In the genomic region with DNA sequence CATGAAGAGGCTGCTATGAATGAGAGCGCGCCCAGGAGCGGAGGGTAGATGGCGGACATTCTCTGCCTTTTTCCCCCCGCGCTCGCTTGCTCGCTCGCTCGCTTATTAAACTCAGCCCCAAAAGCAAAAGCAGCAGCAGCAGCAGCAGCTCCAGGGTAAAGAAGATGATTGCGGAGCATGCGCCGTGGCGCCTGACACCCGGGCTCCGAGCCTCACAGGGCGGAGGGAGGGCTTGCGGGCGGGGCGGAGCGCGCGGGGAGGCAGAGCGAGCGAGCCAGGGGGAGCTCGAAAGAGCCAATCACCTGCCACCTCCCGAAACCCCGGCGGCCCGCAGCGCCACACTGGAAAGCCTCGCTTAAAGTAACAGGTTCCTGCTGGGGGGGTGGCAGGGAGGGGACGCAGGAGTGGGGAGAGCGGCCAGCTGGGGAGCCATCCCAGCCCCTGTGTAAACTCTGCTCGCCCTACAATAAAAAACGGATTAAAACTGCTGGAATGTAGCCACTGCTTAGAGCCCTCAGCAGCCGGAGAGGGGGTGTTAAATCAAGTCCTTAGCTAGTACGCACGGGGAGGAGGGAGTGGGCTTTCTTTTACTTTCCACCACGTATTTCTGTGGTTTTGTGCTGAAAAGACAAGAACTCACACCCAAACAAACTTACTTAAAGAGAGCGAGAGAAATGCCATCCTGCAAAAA, we compare ENCODE assay signal across 8 cellular contexts. TPM values are rescaled to one million over a fixed set of nuclear protein-coding genes. Genes with fewer than 3 reads are reported as not detected.
DNase-seq lines count a peak whose midpoint lies in the region; ATAC-seq and TF ChIP-seq lines count a peak whose summit lies in the region.

Gene MLLT3, minus strand, starts transcription at position 170 of the 691 bp plus-strand sequence.

- H3K27me3 ChIP-seq in HUES64 (ENCODE audit: insufficient read depth, low read length) = peaks cover 68% of the 10 kb centered on the region
- no peaks in the 10 kb centered on the region for H3K27me3 ChIP-seq in esophagus (ENCODE audit: control insufficient read depth in 1 of 2, insufficient read depth in 2 of 2, low read length in 2 of 2)
- no peaks in the 10 kb centered on the region for H3K27me3 ChIP-seq in muscle layer of colon (ENCODE audit: control insufficient read depth in 1 of 2, insufficient read depth in 2 of 2, low read length in 2 of 2)

- H3K9ac ChIP-seq in HUES64 (ENCODE audit: low read depth, low read length) (peak within 1 kb of the TSS; percentile 58), muscle layer of colon (ENCODE audit: low read length) (peak within 1 kb of the TSS; percentile 66)

- WGBS in HUES64 = 1% methylated on average over 41 of the region's 41 CpGs
- WGBS in esophagus, 2 donors = 0 to 1% methylated on average over 41 of the region's 41 CpGs

- intact Hi-C loops in OCI-LY7 (cut with micrococcal nuclease; ENCODE audit: unreplicated experiment) = loop anchor here (1.0 to 10.0 kb wide), 5 partner anchors 62 to 695 kb away; partner anchors contain the start of gene FOCAD

- peaks cover 23% of the 10 kb centered on the region for H3K4me1 ChIP-seq in HUES64 (ENCODE audit: insufficient read depth, low read length)
- H3K4me1 ChIP-seq in OCI-LY7 (ENCODE audit: insufficient read depth, low read length, poor library complexity, severe bottlenecking) = peaks cover 20% of the 10 kb centered on the region
- no peaks in the 10 kb centered on the region for H3K4me1 ChIP-seq in esophagus (ENCODE audit: control insufficient read depth in 2 of 2, insufficient read depth in 2 of 2, low read length in 1 of 2)
- peaks cover 32% of the 10 kb centered on the region for H3K4me1 ChIP-seq in muscle layer of colon (ENCODE audit: insufficient read depth, low read length)

- ATAC-seq in GM21447 (IDR thresholded peaks at IDR 0.05; ENCODE audit: unreplicated experiment) = peak; percentile 70

- peak within 1 kb of the TSS; percentile 99 for H3K4me2 ChIP-seq in OCI-LY7 (ENCODE audit: low read length)

- H3K4me3 ChIP-seq in HUES64 (ENCODE audit: low read length) (peak within 1 kb of the TSS; percentile 91), OCI-LY7 (ENCODE audit: low read depth, low read length, poor library complexity, severe bottlenecking) (peak within 1 kb of the TSS; percentile 73), esophagus (ENCODE audit: low read depth in 1 of 2, low read length in 2 of 2) (peak within 1 kb of the TSS; percentile 74 to 81), muscle layer of colon (ENCODE audit: low read depth in 1 of 2, low read length in 2 of 2) (peak within 1 kb of the TSS; percentile 92)

- POLR2A ChIA-PET in OCI-LY7 (lab: Charles Lee) = interaction anchor here (0.6 to 1.8 kb wide), 16 partner anchors 14 to 375 kb away, joined by 3 to 7 read pairs (median 3); partner anchors contain the start of gene FOCAD

- H3K36me3 ChIP-seq in HUES64 (ENCODE audit: insufficient read depth, low read length) (no peaks in the 10 kb centered on the region), OCI-LY7 (ENCODE audit: insufficient read depth, low read length) (no peaks in the 10 kb centered on the region), esophagus (ENCODE audit: control insufficient read depth in 2 of 2, insufficient read depth in 2 of 2, low read length in 1 of 2) (no peaks in the 10 kb centered on the region), muscle layer of colon (ENCODE audit: insufficient read depth, low read length) (no peaks in the 10 kb centered on the region)

- CTCF ChIA-PET in OCI-LY7 (lab: Charles Lee; ENCODE audit: unreplicated experiment) = interaction anchor here (0.6 to 1.5 kb wide), 3 partner anchors 12 to 1245 kb away, joined by 3 to 6 read pairs (median 4); no protein-coding TSS in a partner anchor

- no TSS peak for BruUV-seq in OCI-LY7 (replicated peaks; lab: Mats Ljungman, UMichigan)

- no peaks in the 10 kb centered on the region for H4K20me1 ChIP-seq in OCI-LY7 (ENCODE audit: insufficient read depth, low read length)

- peak; percentile 95 for DNase-seq in D341Med (ENCODE audit: low spot score)
- DNase-seq in OCI-LY7 (ENCODE audit: low spot score) = peak; percentile 94
- DNase-seq in activated T-cell treated with anti-CD3 and anti-CD28 coated beads, Interleukin-2, amount 50 U/mL, for 1 hour = peak; percentile 97
- peak; percentile 91 to 92 for DNase-seq in stimulated activated CD8-positive, alpha-beta memory T cell treated with anti-CD3 and anti-CD28 coated beads, Interleukin-7, amount 100 ng/mL, for 1 hour (ENCODE audit: low read depth in 2 of 2)

- H3K9me2 ChIP-seq in OCI-LY7 (ENCODE audit: insufficient read depth, low read length) = no peaks in the 10 kb centered on the region

- peak within 1 kb of the TSS; percentile 98 for H2AFZ ChIP-seq in OCI-LY7 (ENCODE audit: low read length)

- H3K9me3 ChIP-seq in HUES64 (ENCODE audit: insufficient read depth, low read depth, low read length) = no peaks in the 10 kb centered on the region
- no peaks in the 10 kb centered on the region for H3K9me3 ChIP-seq in OCI-LY7 (ENCODE audit: low read length)
- H3K9me3 ChIP-seq in esophagus (ENCODE audit: control insufficient read depth in 2 of 2, insufficient read depth in 1 of 2, low read depth in 1 of 2, low read length in 1 of 2) = peaks cover 0 to 1% of the 10 kb centered on the region in 2 donors
- H3K9me3 ChIP-seq in muscle layer of colon (ENCODE audit: low read length) = no peaks in the 10 kb centered on the region

- H3K79me2 ChIP-seq in OCI-LY7 (ENCODE audit: insufficient read depth, low read depth, low read length) = no peaks in the 10 kb centered on the region

- H3K27ac ChIP-seq in HUES64 (ENCODE audit: low read depth, low read length) (peak within 1 kb of the TSS; percentile 74; the same call in 1 of the 2 replicates), OCI-LY7 (ENCODE audit: low read depth, low read length, poor library complexity, severe bottlenecking) (peak within 1 kb of the TSS; percentile 44), esophagus (ENCODE audit: low read depth in 2 of 2, low read length in 1 of 2) (peak within 1 kb of the TSS; percentile 89 to 91), muscle layer of colon (ENCODE audit: low read depth, low read length) (peak within 1 kb of the TSS; percentile 92)

- TF ChIP-seq CTCF in OCI-LY7 (conservative IDR thresholded peaks at IDR 0.05; ENCODE audit: low read length) = 0 out of 2 replicates have a peak, but pooled peaks have one; percentile 27

RNA-seq across cellular contexts. Expression of gene MLLT3, which starts in this region (rescaled TPM):
- 15.7 TPM for polyA plus RNA-seq in HUES64 (2013, experiment 1 of 2)
- 21.6 TPM for polyA plus RNA-seq in HUES64 (2013, experiment 2 of 2)
- total RNA-seq in OCI-LY7 (2014; rRNA removed; shearing (Covaris generic)) = 7.1 and 7.8 TPM in 2 replicates
- 9.9 and 10.0 TPM in 2 replicates for total RNA-seq in OCI-LY7 (2022)
- 1 to 10 TPM; 4.6 to 5.0 TPM for polyA plus RNA-seq in esophagus

Comparison
In these comparisons a context has a peak if more than half of its experiments do, and no peak if none do; other contexts are left out.
1. Peak in every context shown above with its lines: DNase-seq, ATAC-seq, H3K4me3 ChIP-seq and H3K27ac ChIP-seq.